Comparison of ENCODE assay signal across 8 cellular contexts in genomic region chr3:187737401-187738088, GRCh38. TPM values are rescaled to one million over a fixed set of nuclear protein-coding genes. Genes with fewer than 3 reads are reported as not detected.
DNase-seq lines count a peak whose midpoint lies in the region; ATAC-seq and TF ChIP-seq lines count a peak whose summit lies in the region.

No MANE protein-coding gene starts in this region.

- peaks cover 76% of the 10 kb centered on the region for H4K20me1 ChIP-seq in smooth muscle cell (ENCODE audit: low read depth)

- peaks cover 21% of the 10 kb centered on the region for H3K4me1 ChIP-seq in smooth muscle cell (ENCODE audit: low read depth)

- H3K27me3 ChIP-seq in kidney epithelial cell (ENCODE audit: control insufficient read depth, insufficient read depth, low read length) (no peaks in the 10 kb centered on the region), smooth muscle cell (ENCODE audit: low read depth) (no peaks in the 10 kb centered on the region)

- ATAC-seq in HG03097 (IDR thresholded peaks at IDR 0.05; ENCODE audit: low FRiP score, unreplicated experiment) = no peak

- peak overlapping the region; percentile 93 for H3K27ac ChIP-seq in smooth muscle cell (ENCODE audit: low read depth)

- peaks cover 4% of the 10 kb centered on the region for H3F3A ChIP-seq in smooth muscle cell (ENCODE audit: low read depth)

- peak; percentile 86 for DNase-seq in activated effector memory CD4-positive, alpha-beta T cell treated with anti-CD3 and anti-CD28 coated beads, Interleukin-2, amount 50 U/mL, for 16 hours
- DNase-seq in activated effector memory CD4-positive, alpha-beta T cell treated with Interleukin-2 at 50 U/mL for 16 hours = no peak
- peak; percentile 44 for DNase-seq in T-helper 2 cell treated with Interferon-gamma antibody and Interleukin-4, amounts not matched to agents 5 μg/mL and 100 μg/mL, for 36 hours (ENCODE audit: low spot score)
- no peak for DNase-seq in chondrocyte (ENCODE audit: low spot score)
- no peak for DNase-seq in kidney epithelial cell (ENCODE audit: low read depth)
- peak; percentile 35 for DNase-seq in smooth muscle cell (lab: John Stamatoyannopoulos, UW; ENCODE audit: unreplicated experiment)
- DNase-seq in amniotic stem cell (lab: John Stamatoyannopoulos, UW) = no peak

- H3K4me3 Mint-ChIP-seq in T-helper 2 cell treated with Interferon-gamma antibody and Interleukin-4, amounts not matched to agents 5 μg/mL and 100 μg/mL, for 36 hours = peak overlapping the region; percentile 96
- H3K4me3 Mint-ChIP-seq in chondrocyte (ENCODE audit: unreplicated experiment) = peak overlapping the region; percentile 87

- H3K9ac ChIP-seq in smooth muscle cell (ENCODE audit: low read depth) = peak overlapping the region; percentile 86

- H3K36me3 ChIP-seq in kidney epithelial cell (ENCODE audit: control insufficient read depth, insufficient read depth, low read length) = peaks cover 1% of the 10 kb centered on the region
- H3K36me3 ChIP-seq in smooth muscle cell (ENCODE audit: low read depth) = peaks cover 9% of the 10 kb centered on the region

- H3K27me3 Mint-ChIP-seq in T-helper 2 cell treated with Interferon-gamma antibody and Interleukin-4, amounts not matched to agents 5 μg/mL and 100 μg/mL, for 36 hours (ENCODE audit: low read depth) = peaks cover 8% of the 10 kb centered on the region
- H3K27me3 Mint-ChIP-seq in chondrocyte (ENCODE audit: low read depth) = no peaks in the 10 kb centered on the region

- 1% methylated on average over 40 of the region's 41 CpGs for WGBS in smooth muscle cell (ENCODE audit: low lambda C conversion rate)

- H3K4me2 ChIP-seq in smooth muscle cell = peak overlapping the region; percentile 99

- H3K36me3 Mint-ChIP-seq in T-helper 2 cell treated with Interferon-gamma antibody and Interleukin-4, amounts not matched to agents 5 μg/mL and 100 μg/mL, for 36 hours (ENCODE audit: low read depth) = peaks cover 10% of the 10 kb centered on the region
- peaks cover 8% of the 10 kb centered on the region for H3K36me3 Mint-ChIP-seq in chondrocyte (ENCODE audit: low read depth)

- peaks cover 38% of the 10 kb centered on the region for H3K4me1 Mint-ChIP-seq in T-helper 2 cell treated with Interferon-gamma antibody and Interleukin-4, amounts not matched to agents 5 μg/mL and 100 μg/mL, for 36 hours (ENCODE audit: low read depth)
- peaks cover 68% of the 10 kb centered on the region for H3K4me1 Mint-ChIP-seq in chondrocyte (ENCODE audit: low read depth)

- H2AFZ ChIP-seq in smooth muscle cell (ENCODE audit: low read depth) = peak overlapping the region; percentile 76

- H3K9me3 ChIP-seq in smooth muscle cell (replicated peaks; ENCODE audit: low read depth) = no peaks in the 10 kb centered on the region

- H3K79me2 ChIP-seq in smooth muscle cell (ENCODE audit: low read depth) = peaks cover 49% of the 10 kb centered on the region

- peak overlapping the region; percentile 49 for H3K27ac Mint-ChIP-seq in T-helper 2 cell treated with Interferon-gamma antibody and Interleukin-4, amounts not matched to agents 5 μg/mL and 100 μg/mL, for 36 hours
- peak overlapping the region; percentile 96 for H3K27ac Mint-ChIP-seq in chondrocyte (ENCODE audit: unreplicated experiment)

- H3K4me3 ChIP-seq in kidney epithelial cell (ENCODE audit: low read depth, low read length) (peak overlapping the region; percentile 42), smooth muscle cell (peak overlapping the region; percentile 96)

- H3K9me3 Mint-ChIP-seq in T-helper 2 cell treated with Interferon-gamma antibody and Interleukin-4, amounts not matched to agents 5 μg/mL and 100 μg/mL, for 36 hours = no peaks in the 10 kb centered on the region
- H3K9me3 Mint-ChIP-seq in chondrocyte (ENCODE audit: low read depth) = no peaks in the 10 kb centered on the region

- no peak for TF ChIP-seq CTCF in chondrocyte (IDR thresholded peaks at IDR 0.05)
- TF ChIP-seq CTCF in kidney epithelial cell (IDR thresholded peaks at IDR 0.05; ENCODE audit: insufficient read depth, low read length, poor library complexity, severe bottlenecking) = peak; percentile 5
- TF ChIP-seq CTCF in smooth muscle cell (IDR thresholded peaks at IDR 0.05; ENCODE audit: borderline replicate concordance, insufficient read depth, poor library complexity, severe bottlenecking) = no peak

RNA-seq across cellular contexts. Expression of gene BCL6, which starts 7.7 kb away (rescaled TPM):
- total RNA-seq in chondrocyte (45.2 to 46.7 TPM (median 46.0 TPM) in 3 replicates), kidney epithelial cell (5.8 and 8.9 TPM in 2 replicates), smooth muscle cell (30.8 and 39.1 TPM in 2 replicates)
- polyA plus RNA-seq in smooth muscle cell = 16.8 and 18.3 TPM in 2 replicates

RNA-seq across cellular contexts. Expression of gene RTP2, which starts 35.2 kb away (rescaled TPM):
- total RNA-seq in chondrocyte = not detected in 3 replicates
- total RNA-seq in kidney epithelial cell = not detected in 2 replicates
- total RNA-seq in smooth muscle cell = not detected in 2 replicates
- polyA plus RNA-seq in smooth muscle cell = not detected in 2 replicates

Comparison
In these comparisons a context has a peak if more than half of its experiments do, and no peak if none do; other contexts are left out.
1. DNase-seq: peak in activated effector memory CD4-positive, alpha-beta T cell treated with anti-CD3 and anti-CD28 coated beads, Interleukin-2, amount 50 U/mL, for 16 hours (single experiment), T-helper 2 cell treated with Interferon-gamma antibody and Interleukin-4, amounts not matched to agents 5 μg/mL and 100 μg/mL, for 36 hours (single experiment) and smooth muscle cell (single experiment); none in activated effector memory CD4-positive, alpha-beta T cell treated with Interleukin-2 at 50 U/mL for 16 hours (single experiment), chondrocyte (single experiment), kidney epithelial cell (single experiment) and amniotic stem cell (single experiment).